Comparison of ENCODE assay signal across 21 cellular contexts in genomic region chr10:58741673-58742072, GRCh38.
DNase-seq lines count a peak whose midpoint lies in the region; ATAC-seq and TF ChIP-seq lines count a peak whose summit lies in the region.
"Had no signal": no experiment of that assay in that cellular context is flagged by ENCODE, and none has a peak within 500 bp of the region (broad histone marks: within the 10 kb centered on the region; RNA-seq: fewer than 3 reads in every experiment).

No MANE protein-coding gene starts in this region.

- no peak overlapping the region for H3K18ac ChIP-seq in mesenchymal stem cell (ENCODE audit: low read depth in 1 of 2, low read length in 2 of 2)

- no peak for ATAC-seq in gastrocnemius medialis
- no peak for ATAC-seq in GM18517 (IDR thresholded peaks at IDR 0.05; ENCODE audit: unreplicated experiment)
- no peak for ATAC-seq in GM21825 (IDR thresholded peaks at IDR 0.05; ENCODE audit: unreplicated experiment)
- ATAC-seq: CD8-positive, alpha-beta T cell; PC-3 had no signal

- no peak for TF ChIP-seq CTCF in GM12865 (IDR thresholded peaks at IDR 0.05; ENCODE audit: insufficient read depth, low read depth, low read length, missing control alignments)
- no peak for TF ChIP-seq CTCF in gastrocnemius medialis (IDR thresholded peaks at IDR 0.05 in 4 of 5, conservative IDR thresholded peaks at IDR 0.05 in 1 of 5)

- intact Hi-C loops in gastrocnemius medialis (cut with DNase I; ENCODE audit: low total_unique reads): no loop called here

- H3K23ac ChIP-seq in mesenchymal stem cell (ENCODE audit: low read length in 2 of 2): no peak overlapping the region

- H3K79me1 ChIP-seq in mesenchymal stem cell (replicated peaks; ENCODE audit: low read length, poor library complexity, severe bottlenecking): peaks cover 3% of the 10 kb centered on the region

- H2BK5ac ChIP-seq in mesenchymal stem cell (ENCODE audit: low read depth, low read length, poor library complexity, severe bottlenecking): no peak overlapping the region

- DNase-seq in GM12865 (ENCODE audit: low read depth) (peak; percentile 8), RPMI7951 (ENCODE audit: low read depth) (peak; percentile 55), mesenchymal stem cell (no peak), gastrocnemius medialis (no peak), NCI-H1048 (lab: John Stamatoyannopoulos, UW) (no peak), pons (ENCODE audit: low spot score) (no peak)
- DNase-seq: Calu3; CD8-positive, alpha-beta T cell; H7; Kasumi-1; NCI-H1105 treated with DMSO at 0.1 percent for 48 hours; NCI-H1694 treated with DMSO at 0.1 percent for 48 hours; NCI-H2227 treated with DMSO at 0.1 percent for 48 hours; NCI-H510A treated with DMSO at 0.1 percent for 48 hours; NCI-H774; PC-3 had no signal

- in situ Hi-C loops in gastrocnemius medialis (cut with MboI; ENCODE audit: low sequenced_read_pairs in 4 of 4): no loop called here

- no peak overlapping the region for H3K14ac ChIP-seq in mesenchymal stem cell (ENCODE audit: low read length in 2 of 2)

- H3K4me2 ChIP-seq in mesenchymal stem cell (ENCODE audit: low read length, poor library complexity, severe bottlenecking): no peak overlapping the region
- H3K4me2 ChIP-seq: BLaER1 had no signal

- no peak overlapping the region for H2BK12ac ChIP-seq in mesenchymal stem cell (ENCODE audit: low read length in 2 of 2)

- H2BK120ac ChIP-seq in mesenchymal stem cell (ENCODE audit: low read depth, low read length): no peak overlapping the region

- no peak overlapping the region for H2AFZ ChIP-seq in mesenchymal stem cell (ENCODE audit: low read depth, low read length)

- WGBS in mesenchymal stem cell: 84% methylated on average over 4 of the region's 4 CpGs

- H3K27ac ChIP-seq in mesenchymal stem cell (ENCODE audit: low read length, poor library complexity, severe bottlenecking): no peak overlapping the region
- H3K27ac ChIP-seq in gastrocnemius medialis: peak overlapping the region; percentile 42 to 68 (median 60)
- H3K27ac ChIP-seq: BLaER1, HL-60, RWPE1 had no signal

- no peak for TF ChIP-seq POLR2A in gastrocnemius medialis (IDR thresholded peaks at IDR 0.05)

- H4K91ac ChIP-seq in mesenchymal stem cell (ENCODE audit: low read length): no peak overlapping the region

- no peak overlapping the region for H4K8ac ChIP-seq in mesenchymal stem cell (ENCODE audit: low read length)

- H3K9ac ChIP-seq in mesenchymal stem cell (ENCODE audit: low read length): peak overlapping the region; percentile 75
- H3K9ac ChIP-seq: BLaER1 had no signal

- no peak overlapping the region for H3K4ac ChIP-seq in mesenchymal stem cell (ENCODE audit: low read depth in 1 of 2, low read length in 2 of 2)

- peaks cover 0 to 3% of the 10 kb centered on the region in 2 experiments for H3K36me3 ChIP-seq in mesenchymal stem cell (ENCODE audit: control insufficient read depth in 1 of 2, insufficient read depth in 2 of 2, low read depth in 1 of 2, low read length in 2 of 2)
- H3K36me3 ChIP-seq in gastrocnemius medialis: no peaks in the 10 kb centered on the region
- H3K36me3 ChIP-seq: BLaER1 had no signal

- no peak overlapping the region for H2AK5ac ChIP-seq in mesenchymal stem cell (ENCODE audit: low read length, severe bottlenecking)

- no peaks in the 10 kb centered on the region for H3K27me3 ChIP-seq in mesenchymal stem cell (ENCODE audit: control insufficient read depth in 1 of 2, insufficient read depth in 1 of 2, low read length in 2 of 2)
- no peaks in the 10 kb centered on the region for H3K27me3 ChIP-seq in gastrocnemius medialis
- H3K27me3 ChIP-seq: BLaER1 had no signal

- H3K4me3 ChIP-seq in GM12865 (ENCODE audit: low read depth, low read length): no peak overlapping the region
- peak overlapping the region in 1 of 2 experiments; percentile 46 for H3K4me3 ChIP-seq in mesenchymal stem cell (ENCODE audit: insufficient read depth in 1 of 2, low read depth in 1 of 2, low read length in 2 of 2)
- H3K4me3 ChIP-seq in gastrocnemius medialis: peak overlapping the region in 2 of 4 donors; percentile 10 to 20
- H3K4me3 ChIP-seq: BLaER1 had no signal

- H3K4me1 ChIP-seq in mesenchymal stem cell (ENCODE audit: control insufficient read depth, insufficient read depth, low read depth, low read length): peaks cover 2% of the 10 kb centered on the region
- H3K4me1 ChIP-seq in gastrocnemius medialis: peaks cover 22 to 26% of the 10 kb centered on the region in 2 donors
- H3K4me1 ChIP-seq: BLaER1 had no signal

- no peaks in the 10 kb centered on the region for H3K9me3 ChIP-seq in mesenchymal stem cell (ENCODE audit: control insufficient read depth, low read length)
- H3K9me3 ChIP-seq in gastrocnemius medialis: no peaks in the 10 kb centered on the region
- H3K9me3 ChIP-seq: BLaER1 had no signal

- H2BK15ac ChIP-seq in mesenchymal stem cell (ENCODE audit: low read depth, poor library complexity, severe bottlenecking): no peak overlapping the region

Comparison
In these comparisons a context has a peak if more than half of its experiments do, and no peak if none do; other contexts are left out.
1. DNase-seq: peak in GM12865 (single experiment) and RPMI7951 (single experiment); none in mesenchymal stem cell (single experiment), gastrocnemius medialis (0 of 2), NCI-H1048 (single experiment) and pons (single experiment).